Comparison of ENCODE assay signal across 25 cellular contexts in genomic region chr16:27532088-27532810, GRCh38. TPM values are rescaled to one million over a fixed set of nuclear protein-coding genes. Genes with fewer than 3 reads are reported as not detected.
DNase-seq lines count a peak whose midpoint lies in the region; ATAC-seq lines count a peak whose summit lies in the region.
"Had no signal": no experiment of that assay in that cellular context is flagged by ENCODE, and none has a peak within 500 bp of the region (broad histone marks: within the 10 kb centered on the region; RNA-seq: fewer than 3 reads in every experiment).

No MANE protein-coding gene starts in this region.

- no peak overlapping the region for H3K4me3 Mint-ChIP-seq in CD4-positive, CD25-positive, alpha-beta regulatory T cell
- no peak overlapping the region for H3K4me3 Mint-ChIP-seq in effector memory CD8-positive, alpha-beta T cell
- H3K4me3 Mint-ChIP-seq: activated CD8-positive, alpha-beta memory T cell treated with anti-CD3 and anti-CD28 coated beads, Interleukin-2, amount 10 ng/mL, durations not matched to agents 7 days and 5 days; activated naive CD8-positive, alpha-beta T cell treated with anti-CD3 and anti-CD28 coated beads for 36 hours; endodermal cell; naive thymus-derived CD4-positive, alpha-beta T cell had no signal

- H3K4me2 ChIP-seq in BLaER1 (peak overlapping the region; percentile 69), neuronal stem cell (ENCODE audit: insufficient read depth, low read length, poor library complexity, severe bottlenecking) (no peak overlapping the region)

- H3K9me3 ChIP-seq in BLaER1 = no peaks in the 10 kb centered on the region
- no peaks in the 10 kb centered on the region for H3K9me3 ChIP-seq in CD4-positive, CD25-positive, alpha-beta regulatory T cell (ENCODE audit: control insufficient read depth in 2 of 2, low read length in 2 of 2)
- H3K9me3 ChIP-seq in neuronal stem cell (replicated peaks in 1 of 2; ENCODE audit: control insufficient read depth in 2 of 2, insufficient read depth in 1 of 2, low read depth in 1 of 2, low read length in 2 of 2) = no peaks in the 10 kb centered on the region
- H3K9me3 ChIP-seq: esophagus muscularis mucosa, left lung, ovary had no signal

- H3K4me3 ChIP-seq in BLaER1 = no peak overlapping the region
- no peak overlapping the region for H3K4me3 ChIP-seq in CD4-positive, CD25-positive, alpha-beta regulatory T cell (ENCODE audit: low read depth, low read length)
- no peak overlapping the region for H3K4me3 ChIP-seq in neuronal stem cell (ENCODE audit: low read length in 2 of 2)
- H3K4me3 ChIP-seq: esophagus muscularis mucosa, GM23248, left lung, ovary had no signal

- no peak overlapping the region for H2BK5ac ChIP-seq in neuronal stem cell (ENCODE audit: low read length)

- peak overlapping the region; percentile 24 to 78 (median 39) for H3K27ac Mint-ChIP-seq in CD4-positive, CD25-positive, alpha-beta regulatory T cell
- H3K27ac Mint-ChIP-seq in effector memory CD8-positive, alpha-beta T cell = peak overlapping the region; percentile 30 to 65
- H3K27ac Mint-ChIP-seq: activated CD8-positive, alpha-beta memory T cell treated with anti-CD3 and anti-CD28 coated beads, Interleukin-2, amount 10 ng/mL, durations not matched to agents 7 days and 5 days; activated naive CD8-positive, alpha-beta T cell treated with anti-CD3 and anti-CD28 coated beads for 36 hours had no signal

- no peak overlapping the region for H2BK12ac ChIP-seq in neuronal stem cell (ENCODE audit: low read length)

- no CpG with 5 or more reads among the region's 14 CpGs for WGBS in neuronal stem cell (ENCODE audit: extremely low coverage in 2 of 2, insufficient read length in 2 of 2, insufficient replicate concordance in 1 of 2), 2 donors

- no peak overlapping the region for H4K8ac ChIP-seq in neuronal stem cell (ENCODE audit: low read depth, low read length)

- no peak overlapping the region for H3K18ac ChIP-seq in neuronal stem cell (ENCODE audit: low read length)

- H3K27me3 ChIP-seq in BLaER1 (no peaks in the 10 kb centered on the region), neuronal stem cell (ENCODE audit: control insufficient read depth in 3 of 3, insufficient read depth in 3 of 3, low read depth in 1 of 3, low read length in 3 of 3) (no peaks in the 10 kb centered on the region)
- H3K27me3 ChIP-seq in CD4-positive, CD25-positive, alpha-beta regulatory T cell (ENCODE audit: control insufficient read depth, insufficient read depth, low read length) = no peaks in the 10 kb centered on the region
- H3K27me3 ChIP-seq: esophagus muscularis mucosa, left lung, ovary had no signal

- no peaks in the 10 kb centered on the region for H3K9me3 Mint-ChIP-seq in CD4-positive, CD25-positive, alpha-beta regulatory T cell
- no peaks in the 10 kb centered on the region for H3K9me3 Mint-ChIP-seq in effector memory CD8-positive, alpha-beta T cell
- H3K9me3 Mint-ChIP-seq: activated naive CD8-positive, alpha-beta T cell treated with anti-CD3 and anti-CD28 coated beads for 36 hours; endodermal cell had no signal

- no peak overlapping the region for H2AFZ ChIP-seq in neuronal stem cell (ENCODE audit: low read length)
- H2AFZ ChIP-seq: GM23248 had no signal

- H4K20me1 ChIP-seq in BLaER1 = peaks cover 31% of the 10 kb centered on the region; the same call in 1 of the 2 replicates

- H3K4me1 ChIP-seq in BLaER1 (peaks cover 20% of the 10 kb centered on the region), neuronal stem cell (ENCODE audit: control insufficient read depth in 2 of 2, insufficient read depth in 1 of 2, low read depth in 1 of 2, low read length in 2 of 2) (no peaks in the 10 kb centered on the region)
- H3K4me1 ChIP-seq in CD4-positive, CD25-positive, alpha-beta regulatory T cell (ENCODE audit: control insufficient read depth, insufficient read depth, low read length, poor library complexity, severe bottlenecking) = no peaks in the 10 kb centered on the region
- H3K4me1 ChIP-seq: esophagus muscularis mucosa, left lung had no signal

- no peak overlapping the region for H2BK120ac ChIP-seq in neuronal stem cell (ENCODE audit: low read depth, low read length)

- no peak overlapping the region for H3K4ac ChIP-seq in neuronal stem cell (ENCODE audit: low read length)

- no peaks in the 10 kb centered on the region for H3K27me3 Mint-ChIP-seq in CD4-positive, CD25-positive, alpha-beta regulatory T cell
- no peaks in the 10 kb centered on the region for H3K27me3 Mint-ChIP-seq in effector memory CD8-positive, alpha-beta T cell
- H3K27me3 Mint-ChIP-seq: activated CD8-positive, alpha-beta memory T cell treated with anti-CD3 and anti-CD28 coated beads, Interleukin-2, amount 10 ng/mL, durations not matched to agents 7 days and 5 days; activated naive CD8-positive, alpha-beta T cell treated with anti-CD3 and anti-CD28 coated beads for 36 hours; naive thymus-derived CD4-positive, alpha-beta T cell had no signal

- no peak for DNase-seq in CD4-positive, CD25-positive, alpha-beta regulatory T cell
- DNase-seq in effector memory CD8-positive, alpha-beta T cell = no peak
- no peak for DNase-seq in neuronal stem cell (ENCODE audit: low spot score)
- no peak for DNase-seq in NCI-H2227 (lab: John Stamatoyannopoulos, UW; ENCODE audit: unreplicated experiment)
- no peak for DNase-seq in 8988T
- DNase-seq: activated CD4-positive, alpha-beta T cell treated with anti-CD3 and anti-CD28 coated beads for 1 hour; activated CD8-positive, alpha-beta memory T cell treated with anti-CD3 and anti-CD28 coated beads, Interleukin-2, amount 10 ng/mL, durations not matched to agents 7 days and 5 days; activated naive CD8-positive, alpha-beta T cell treated with anti-CD3 and anti-CD28 coated beads for 36 hours; caudate nucleus; endodermal cell; GM23248; hypothalamus; KG1; left lung; naive thymus-derived CD4-positive, alpha-beta T cell; NCI-H1436 treated with DMSO at 0.1 percent for 48 hours; NCI-H446; NCI-H82; ovary; RPMI8226; stimulated activated CD4-positive, alpha-beta T cell treated with anti-CD3 and anti-CD28 coated beads, Interleukin-4, amount 100 ng/mL, for 1 hour; trophoblast cell had no signal

- H4K91ac ChIP-seq in neuronal stem cell (ENCODE audit: low read depth, low read length, poor library complexity) = no peak overlapping the region

- H3K14ac ChIP-seq in neuronal stem cell (ENCODE audit: low read length) = no peak overlapping the region

- ATAC-seq in CD4-positive, CD25-positive, alpha-beta regulatory T cell (ENCODE audit: low read depth in 2 of 2) = no peak
- no peak for ATAC-seq in effector memory CD8-positive, alpha-beta T cell (replicated peaks)
- ATAC-seq in GM19023 (IDR thresholded peaks at IDR 0.05; ENCODE audit: unreplicated experiment) = no peak
- ATAC-seq: activated CD8-positive, alpha-beta memory T cell treated with anti-CD3 and anti-CD28 coated beads, Interleukin-2, amount 10 ng/mL, durations not matched to agents 7 days and 5 days; left lung; naive thymus-derived CD4-positive, alpha-beta T cell had no signal

- H3K79me1 ChIP-seq in neuronal stem cell (ENCODE audit: low read depth, low read length) = peaks cover 3% of the 10 kb centered on the region

- H3K36me3 Mint-ChIP-seq in CD4-positive, CD25-positive, alpha-beta regulatory T cell = peaks cover 75% of the 10 kb centered on the region
- peaks cover 86% of the 10 kb centered on the region for H3K36me3 Mint-ChIP-seq in effector memory CD8-positive, alpha-beta T cell (ENCODE audit: insufficient read depth)

- H3K4me1 Mint-ChIP-seq in CD4-positive, CD25-positive, alpha-beta regulatory T cell = peaks cover 0 to 5% (median under 1%) of the 10 kb centered on the region in 4 donors
- H3K4me1 Mint-ChIP-seq in effector memory CD8-positive, alpha-beta T cell (ENCODE audit: low read depth in 2 of 2) = peaks cover 0 to 3% of the 10 kb centered on the region in 2 donors

- H3K36me3 ChIP-seq in BLaER1 (peaks cover 98% of the 10 kb centered on the region), neuronal stem cell (replicated peaks in 1 of 2; ENCODE audit: control insufficient read depth in 2 of 2, insufficient read depth in 2 of 2, low read length in 2 of 2) (peaks cover 57 to 99% of the 10 kb centered on the region in 2 donors)
- peaks cover 90% of the 10 kb centered on the region for H3K36me3 ChIP-seq in CD4-positive, CD25-positive, alpha-beta regulatory T cell (ENCODE audit: control insufficient read depth, insufficient read depth, low read length)
- H3K36me3 ChIP-seq: ovary had no signal

- H2AK5ac ChIP-seq in neuronal stem cell (ENCODE audit: low read depth, low read length) = no peak overlapping the region

- H3K9ac ChIP-seq in BLaER1 (peak overlapping the region; percentile 62; the same call in 1 of the 2 replicates), neuronal stem cell (ENCODE audit: low read depth, low read length, poor library complexity) (peak overlapping the region; percentile 34)
- H3K9ac ChIP-seq: GM23248 had no signal

- H3K23ac ChIP-seq in neuronal stem cell (ENCODE audit: low read depth, low read length, poor library complexity) = no peak overlapping the region

- H3K27ac ChIP-seq in BLaER1 (peak overlapping the region; percentile 50), neuronal stem cell (replicated peaks; ENCODE audit: low read length) (no peak overlapping the region)
- no peak overlapping the region for H3K27ac ChIP-seq in CD4-positive, CD25-positive, alpha-beta regulatory T cell (ENCODE audit: insufficient read depth, low read length, poor library complexity, severe bottlenecking)
- H3K27ac ChIP-seq: esophagus muscularis mucosa, GM23248, left lung, ovary had no signal

- H2BK15ac ChIP-seq in neuronal stem cell (ENCODE audit: low read length) = no peak overlapping the region

RNA-seq across cellular contexts. Expression of gene GTF3C1, which starts 17.5 kb away (rescaled TPM):
- 57.2 TPM for total RNA-seq in CD4-positive, CD25-positive, alpha-beta regulatory T cell
- 10 to 100 TPM; 14.9 to 25.2 (median 20.9) TPM for polyA plus RNA-seq in CD4-positive, CD25-positive, alpha-beta regulatory T cell
- 42.8 TPM for polyA plus RNA-seq in neuronal stem cell (2013, experiment 1 of 2)
- polyA plus RNA-seq in neuronal stem cell (2013, experiment 2 of 2) = 43.8 TPM

RNA-seq across cellular contexts. Expression of gene KATNIP, which starts 17.7 kb away (rescaled TPM):
- total RNA-seq in CD4-positive, CD25-positive, alpha-beta regulatory T cell = 31.5 TPM
- polyA plus RNA-seq in CD4-positive, CD25-positive, alpha-beta regulatory T cell = 1 to 10 TPM; 1.4 to 4.2 (median 3.2) TPM
- polyA plus RNA-seq in neuronal stem cell (2013, experiment 1 of 2) = 11.0 TPM
- 11.2 TPM for polyA plus RNA-seq in neuronal stem cell (2013, experiment 2 of 2)
